In genomic region chr16:69399361-69399760, GRCh38 we compare ENCODE assay signal across 1 cellular context.
TF ChIP-seq lines count a peak whose summit lies in the region.

No MANE protein-coding gene starts in this region.

TF ChIP-seq in endothelial cell of umbilical vein, 7 proteins besides CTCF, POLR2A, EP300 and RAD21:
- TF ChIP-seq MAX (IDR thresholded peaks at IDR 0.05; ENCODE audit: insufficient read depth, insufficient read length) (peak; percentile 69), MYC (IDR thresholded peaks at IDR 0.05; ENCODE audit: low read depth, low read length) (no peak), POLR2AphosphoS5 (IDR thresholded peaks at IDR 0.05; ENCODE audit: insufficient read depth, low read depth, low read length) (no peak), GATA2 (IDR thresholded peaks at IDR 0.05; ENCODE audit: insufficient read depth, insufficient read length, low read depth, low read length) (no peak), JUN (IDR thresholded peaks at IDR 0.05; ENCODE audit: borderline replicate concordance, insufficient read depth, insufficient read length, low read depth) (no peak), FOS (IDR thresholded peaks at IDR 0.05; ENCODE audit: borderline replicate concordance, insufficient read depth, low read length) (peak; percentile 55), EZH2 (IDR thresholded peaks at IDR 0.05; ENCODE audit: borderline replicate concordance, low read depth, low read length, severe bottlenecking) (no peak)
